ENCODE assay signal across 1 cellular context in genomic region chr18:6373187-6373586, GRCh38.
TF ChIP-seq lines count a peak whose summit lies in the region.

No MANE protein-coding gene starts in this region.

TF ChIP-seq in HepG2, 621 proteins besides CTCF, POLR2A, EP300 and RAD21 (continued from another document and continues in another):
- no peak for TF ChIP-seq RFX3 (CRISPR knock-in tag; IDR thresholded peaks at IDR 0.05)
- no peak for TF ChIP-seq GZF1 (CRISPR knock-in tag; IDR thresholded peaks at IDR 0.05)
- TF ChIP-seq HDAC1 (CRISPR knock-in tag; IDR thresholded peaks at IDR 0.05), result peak; percentile 40; the same call in 1 of the 2 replicates
- TF ChIP-seq THAP9 (CRISPR knock-in tag; IDR thresholded peaks at IDR 0.05; ENCODE audit: borderline replicate concordance), result no peak
- no peak for TF ChIP-seq IKZF4 (CRISPR knock-in tag; IDR thresholded peaks at IDR 0.05; ENCODE audit: borderline replicate concordance, low read depth, not compliant biosample characterization)
- TF ChIP-seq WIZ (CRISPR knock-in tag; IDR thresholded peaks at IDR 0.05), result no peak
- TF ChIP-seq SATB2 (CRISPR knock-in tag; IDR thresholded peaks at IDR 0.05), result no peak
- TF ChIP-seq ISL2 (CRISPR knock-in tag; IDR thresholded peaks at IDR 0.05), result no peak
- TF ChIP-seq ZNF850 (CRISPR knock-in tag; conservative IDR thresholded peaks at IDR 0.05), result no peak
- TF ChIP-seq PITX1 (CRISPR knock-in tag; IDR thresholded peaks at IDR 0.05), result 0 out of 2 replicates have a peak, but pooled peaks have one; percentile 53
- TF ChIP-seq CREB1 (IDR thresholded peaks at IDR 0.05), result no peak
- TF ChIP-seq CREB1 (CRISPR knock-in tag; IDR thresholded peaks at IDR 0.05), result no peak
- TF ChIP-seq ZNF775 (CRISPR knock-in tag; IDR thresholded peaks at IDR 0.05; ENCODE audit: borderline replicate concordance), result no peak
- TF ChIP-seq SOX5 (CRISPR knock-in tag; IDR thresholded peaks at IDR 0.05; ENCODE audit: borderline replicate concordance), result peak; percentile 54; the same call in 1 of the 2 replicates
- no peak for TF ChIP-seq HNRNPH1 (optimal IDR thresholded peaks at IDR 0.05; ENCODE audit: low read depth, low read length)
- no peak for TF ChIP-seq ZBTB14 (CRISPR knock-in tag; IDR thresholded peaks at IDR 0.05)
- no peak for TF ChIP-seq ZXDC (CRISPR knock-in tag; IDR thresholded peaks at IDR 0.05)
- no peak for TF ChIP-seq ZNF3 (CRISPR knock-in tag; IDR thresholded peaks at IDR 0.05)
- TF ChIP-seq TSC22D2 (CRISPR knock-in tag; IDR thresholded peaks at IDR 0.05; ENCODE audit: borderline replicate concordance), result no peak
- TF ChIP-seq ZNF790 (CRISPR knock-in tag; IDR thresholded peaks at IDR 0.05; ENCODE audit: borderline replicate concordance), result no peak
- no peak for TF ChIP-seq BRCA1 (CRISPR knock-in tag; IDR thresholded peaks at IDR 0.05)
- TF ChIP-seq ZNF781 (CRISPR knock-in tag; IDR thresholded peaks at IDR 0.05; ENCODE audit: borderline replicate concordance, not compliant biosample characterization), result no peak
- TF ChIP-seq SAP130 (CRISPR knock-in tag; IDR thresholded peaks at IDR 0.05; ENCODE audit: low read depth), result peak; percentile 59
- peak; percentile 25; the same call in 1 of the 2 replicates for TF ChIP-seq ZNF331 (CRISPR knock-in tag; IDR thresholded peaks at IDR 0.05)
- no peak for TF ChIP-seq PAX8 (CRISPR knock-in tag; IDR thresholded peaks at IDR 0.05; ENCODE audit: borderline replicate concordance)
- no peak for TF ChIP-seq RBM22 (optimal IDR thresholded peaks at IDR 0.05; ENCODE audit: low read length)
- no peak for TF ChIP-seq ZFAT (CRISPR knock-in tag; conservative IDR thresholded peaks at IDR 0.05)
- no peak for TF ChIP-seq KDM3A (CRISPR knock-in tag; IDR thresholded peaks at IDR 0.05; ENCODE audit: low read depth)
- no peak for TF ChIP-seq ZNF282 (IDR thresholded peaks at IDR 0.05; ENCODE audit: partially characterized antibody)
- TF ChIP-seq TARDBP (CRISPR knock-in tag; IDR thresholded peaks at IDR 0.05), result no peak
- TF ChIP-seq REST (IDR thresholded peaks at IDR 0.05; ENCODE audit: borderline replicate concordance in 1 of 2, low read depth in 1 of 2, low read length in 2 of 2), result no peak
- TF ChIP-seq THYN1 (CRISPR knock-in tag; IDR thresholded peaks at IDR 0.05; ENCODE audit: borderline replicate concordance, low read depth), result no peak
- peak; percentile 82 for TF ChIP-seq ARID5B (CRISPR knock-in tag; IDR thresholded peaks at IDR 0.05)
- TF ChIP-seq SYNCRIP (IDR thresholded peaks at IDR 0.05; ENCODE audit: insufficient read depth, low read depth, low read length), result no peak
- TF ChIP-seq ZNF577 (CRISPR knock-in tag; IDR thresholded peaks at IDR 0.05; ENCODE audit: borderline replicate concordance, low read depth), result no peak
- TF ChIP-seq ZFP1 (CRISPR knock-in tag; IDR thresholded peaks at IDR 0.05), result no peak
- TF ChIP-seq IRF2 (CRISPR knock-in tag; IDR thresholded peaks at IDR 0.05), result peak; percentile 15; the same call in 1 of the 2 replicates
- TF ChIP-seq RARA (CRISPR knock-in tag; IDR thresholded peaks at IDR 0.05), result peak; percentile 92
- TF ChIP-seq POLR2AphosphoS5 (IDR thresholded peaks at IDR 0.05; ENCODE audit: low read depth, low read length), result no peak
- no peak for TF ChIP-seq ZBTB26 (CRISPR knock-in tag; IDR thresholded peaks at IDR 0.05; ENCODE audit: borderline replicate concordance)
- no peak for TF ChIP-seq ZNF333 (CRISPR knock-in tag; IDR thresholded peaks at IDR 0.05; ENCODE audit: borderline replicate concordance)
- TF ChIP-seq THAP8 (CRISPR knock-in tag; IDR thresholded peaks at IDR 0.05; ENCODE audit: borderline replicate concordance), result no peak
- no peak for TF ChIP-seq NFATC3 (CRISPR knock-in tag; IDR thresholded peaks at IDR 0.05)
- TF ChIP-seq CBFB (CRISPR knock-in tag; IDR thresholded peaks at IDR 0.05), result no peak
- TF ChIP-seq GLMP (CRISPR knock-in tag; IDR thresholded peaks at IDR 0.05; ENCODE audit: borderline replicate concordance), result no peak
- TF ChIP-seq CBX2 (IDR thresholded peaks at IDR 0.05; ENCODE audit: low read depth, low read length), result no peak
- no peak for TF ChIP-seq CBX2 (CRISPR knock-in tag; IDR thresholded peaks at IDR 0.05; ENCODE audit: low read depth)
